In genomic region chr2:240308111-240308651, GRCh38 we compare ENCODE assay signal across 2 cellular contexts.
TF ChIP-seq lines count a peak whose summit lies in the region.

No MANE protein-coding gene starts in this region.

TF ChIP-seq in A549, 52 proteins besides CTCF, POLR2A, EP300 and RAD21 (continued from another document):
- TF ChIP-seq ELK1 (IDR thresholded peaks at IDR 0.05; ENCODE audit: low read depth, low read length): no peak
- TF ChIP-seq MAZ (IDR thresholded peaks at IDR 0.05; ENCODE audit: borderline replicate concordance, low read depth, low read length): no peak
- TF ChIP-seq NPAS2 (CRISPR knock-in tag; IDR thresholded peaks at IDR 0.05; ENCODE audit: borderline replicate concordance): no peak
- no peak for TF ChIP-seq FOSB (CRISPR knock-in tag; IDR thresholded peaks at IDR 0.05)
- no peak for TF ChIP-seq CBX8 (IDR thresholded peaks at IDR 0.05)
- no peak for TF ChIP-seq HMGXB4 (CRISPR knock-in tag; IDR thresholded peaks at IDR 0.05; ENCODE audit: borderline replicate concordance)
- no peak for TF ChIP-seq JUNB (IDR thresholded peaks at IDR 0.05)
- no peak for TF ChIP-seq E2F6 (IDR thresholded peaks at IDR 0.05; ENCODE audit: borderline replicate concordance, low read depth)
- no peak for TF ChIP-seq ATOH8 (CRISPR knock-in tag; IDR thresholded peaks at IDR 0.05; ENCODE audit: low read depth)
- TF ChIP-seq TP53 (CRISPR knock-in tag; IDR thresholded peaks at IDR 0.05): no peak
- TF ChIP-seq HOXA7 (CRISPR knock-in tag; IDR thresholded peaks at IDR 0.05): no peak
- TF ChIP-seq USF2 (IDR thresholded peaks at IDR 0.05): no peak
- TF ChIP-seq BCL3 (IDR thresholded peaks at IDR 0.05): no peak
- TF ChIP-seq TFCP2L1 (CRISPR knock-in tag; IDR thresholded peaks at IDR 0.05): no peak
- TF ChIP-seq CHD2 (IDR thresholded peaks at IDR 0.05; ENCODE audit: low read length, partially characterized antibody): no peak

TF ChIP-seq in IMR-90, 13 proteins besides CTCF, POLR2A, EP300 and RAD21 (continued from another document):
- no peak for TF ChIP-seq ELK1 (IDR thresholded peaks at IDR 0.05; ENCODE audit: borderline replicate concordance, low read depth, low read length)
- no peak for TF ChIP-seq SMC3 (IDR thresholded peaks at IDR 0.05; ENCODE audit: low read depth, low read length)
